9 cellular contexts compared by ENCODE assay signal in genomic region chr17:7855643-7856080, GRCh38. TPM values are rescaled to one million over a fixed set of nuclear protein-coding genes. Genes with fewer than 3 reads are reported as not detected.
DNase-seq lines count a peak whose midpoint lies in the region; ATAC-seq, FAIRE-seq and TF ChIP-seq lines count a peak whose summit lies in the region.
"Had no signal": no experiment of that assay in that cellular context is flagged by ENCODE, and none has a peak within 500 bp of the region (broad histone marks: within the 10 kb centered on the region; RNA-seq: fewer than 3 reads in every experiment).

No MANE protein-coding gene starts in this region.

- intact Hi-C loops in psoas muscle (cut with DNase I) = no loop called here

- no peaks in the 10 kb centered on the region for H3K27me3 ChIP-seq in OCI-LY1 (ENCODE audit: insufficient read depth, low read length)
- no peaks in the 10 kb centered on the region for H3K27me3 ChIP-seq in psoas muscle (ENCODE audit: insufficient read depth in 3 of 3, low read length in 2 of 3)

- H3K9me3 ChIP-seq in OCI-LY1 (ENCODE audit: low read length) (no peaks in the 10 kb centered on the region), psoas muscle (no peaks in the 10 kb centered on the region)

- H3K27ac ChIP-seq in OCI-LY1 (ENCODE audit: low read depth, low read length, poor library complexity, severe bottlenecking) (peak overlapping the region; percentile 92), psoas muscle (peak overlapping the region; percentile 93)

- peak overlapping the region; percentile 92; the same call in 1 of the 2 replicates for H3K9ac ChIP-seq in OCI-LY1 (ENCODE audit: low read length)

- TF ChIP-seq POLR2A in H54 (IDR thresholded peaks at IDR 0.05; ENCODE audit: low read depth, low read length) = no peak

- no peak for ATAC-seq in psoas muscle

- H3K4me1 ChIP-seq in OCI-LY1 (ENCODE audit: insufficient read depth, low read length, severe bottlenecking) = peaks cover 44% of the 10 kb centered on the region
- peaks cover 31% of the 10 kb centered on the region for H3K4me1 ChIP-seq in psoas muscle

- peak overlapping the region; percentile 80 for H3K4me2 ChIP-seq in OCI-LY1 (ENCODE audit: low read length)

- no peak for TF ChIP-seq CTCF in OCI-LY1 (IDR thresholded peaks at IDR 0.05; ENCODE audit: low read length)
- no peak for TF ChIP-seq CTCF in fibroblast of the aortic adventitia (IDR thresholded peaks at IDR 0.05; ENCODE audit: insufficient read depth, low read length)
- TF ChIP-seq CTCF in psoas muscle (IDR thresholded peaks at IDR 0.05) = no peak

- WGBS in psoas muscle, 3 donors = 32 to 37% (median 34%) methylated on average over 20 of the region's 20 CpGs

- FAIRE-seq in H54 (lab: Jason Lieb, UNC) = no peak

- peak; percentile 35 for DNase-seq in DMS114 treated with DMSO at 0.1 percent for 48 hours (lab: John Stamatoyannopoulos, UW; ENCODE audit: unreplicated experiment)
- DNase-seq in fibroblast of the aortic adventitia (ENCODE audit: low read depth) = no peak
- peak in 1 of 2 donors; percentile 68 for DNase-seq in psoas muscle
- no peak for DNase-seq in NCI-H1930 (lab: John Stamatoyannopoulos, UW)
- DNase-seq in SIG-M5 treated with dmso at 0.1 percent for 504 hours (lab: John Stamatoyannopoulos, UW; ENCODE audit: unreplicated experiment) = no peak
- no peak for DNase-seq in GM19240 (ENCODE audit: insufficient read length, low spot score)
- no peak for DNase-seq in H54 (ENCODE audit: insufficient read length, low spot score)
- DNase-seq: foreskin melanocyte had no signal

- H3K9me2 ChIP-seq in OCI-LY1 (ENCODE audit: low read depth, low read length) = no peaks in the 10 kb centered on the region

- peak overlapping the region; percentile 65 for H3K4me3 ChIP-seq in OCI-LY1 (ENCODE audit: low read depth, low read length, poor library complexity, severe bottlenecking)
- peak overlapping the region; percentile 74 for H3K4me3 ChIP-seq in fibroblast of the aortic adventitia (ENCODE audit: low read depth, low read length)
- H3K4me3 ChIP-seq in psoas muscle = peak overlapping the region; percentile 86

- no peak overlapping the region for H2AFZ ChIP-seq in OCI-LY1 (ENCODE audit: low read length)

- no peaks in the 10 kb centered on the region for H3K79me2 ChIP-seq in OCI-LY1 (ENCODE audit: insufficient read depth, low read length)

- H3F3A ChIP-seq in OCI-LY1 (ENCODE audit: insufficient read depth, low read length) = no peaks in the 10 kb centered on the region; the same call in 1 of the 2 replicates

- H3K36me3 ChIP-seq in OCI-LY1 (ENCODE audit: insufficient read depth, low read length) (peaks cover 35% of the 10 kb centered on the region; the same call in 1 of the 2 replicates), psoas muscle (ENCODE audit: insufficient read depth in 1 of 2, low read depth in 1 of 2) (peaks cover 3 to 45% of the 10 kb centered on the region in 2 donors)

- no peaks in the 10 kb centered on the region for H4K20me1 ChIP-seq in OCI-LY1 (ENCODE audit: insufficient read depth, low read length)

RNA-seq across cellular contexts. Expression of gene TMEM88, which starts 0.8 kb away (rescaled TPM):
- 0.18 TPM in 1 of 2 replicates, not detected in the other for total RNA-seq in fibroblast of the aortic adventitia (ENCODE audit: low replicate concordance)
- total RNA-seq in psoas muscle = 10 to 100 TPM; 16.3 to 31.3 (median 19.0) TPM
- polyA plus RNA-seq in psoas muscle = 10 to 100 TPM; 24.0 to 57.4 (median 42.6) TPM

RNA-seq across cellular contexts. Expression of gene NAA38, which starts 1.7 kb away (rescaled TPM):
- 39.1 and 41.1 TPM in 2 replicates for total RNA-seq in fibroblast of the aortic adventitia (ENCODE audit: low replicate concordance)
- 10 to 100 TPM; 60.8 to 95.4 (median 73.3) TPM for total RNA-seq in psoas muscle
- polyA plus RNA-seq in psoas muscle = 100 to 1,000 TPM; 104 to 148 (median 109) TPM

RNA-seq across cellular contexts. Expression of gene CYB5D1, which starts 2.1 kb away (rescaled TPM):
- total RNA-seq in fibroblast of the aortic adventitia (ENCODE audit: low replicate concordance) (6.8 and 11.2 TPM in 2 replicates), psoas muscle (10 to 100 TPM in 2 of 4 donors, 1 to 10 TPM in 2; 9.9 to 11.9 (median 10.2) TPM)
- polyA plus RNA-seq in psoas muscle = 10 to 100 TPM in 2 of 3 donors, 1 to 10 TPM in 1; 7.1 to 31.7 (median 10.4) TPM

RNA-seq across cellular contexts. Expression of gene KDM6B, which starts 21.6 kb away (rescaled TPM):
- 5.7 and 32.1 TPM in 2 replicates for total RNA-seq in fibroblast of the aortic adventitia (ENCODE audit: low replicate concordance)
- 10 to 100 TPM; 11.8 to 26.0 (median 17.9) TPM for total RNA-seq in psoas muscle
- polyA plus RNA-seq in psoas muscle = 10 to 100 TPM in 1 of 3 donors, 1 to 10 TPM in 2; 2.8 to 16.6 (median 6.3) TPM

RNA-seq across cellular contexts. Expression of gene CHD3, which starts 32.9 kb away (rescaled TPM):
- total RNA-seq in fibroblast of the aortic adventitia (ENCODE audit: low replicate concordance) = 81.5 and 143 TPM in 2 replicates
- 10 to 100 TPM in 1 of 4 donors, 1 to 10 TPM in 3; 5.8 to 13.1 (median 7.5) TPM for total RNA-seq in psoas muscle
- 1 to 10 TPM; 3.3 to 6.9 (median 6.8) TPM for polyA plus RNA-seq in psoas muscle

Comparison
In these comparisons a context has a peak if more than half of its experiments do, and no peak if none do; other contexts are left out.
1. RNA of gene TMEM88, which starts 0.8 kb away (total RNA-seq): 16.3 to 31.3 TPM in psoas muscle; 0.18 TPM in fibroblast of the aortic adventitia; every median in the first group is over 10 times any median in the second.
2. Peak in every context shown above with its lines, with median percentiles within 50 percentile points of each other: H3K4me3 ChIP-seq.